ENCODE assay signal across 9 cellular contexts in genomic region chr15:48190932-48191573, GRCh38. TPM values are rescaled to one million over a fixed set of nuclear protein-coding genes. Genes with fewer than 3 reads are reported as not detected.
DNase-seq lines count a peak whose midpoint lies in the region; ATAC-seq and TF ChIP-seq lines count a peak whose summit lies in the region.
"Had no signal": no experiment of that assay in that cellular context is flagged by ENCODE, and none has a peak within 500 bp of the region (broad histone marks: within the 10 kb centered on the region; RNA-seq: fewer than 3 reads in every experiment).

No MANE protein-coding gene starts in this region.

- no peaks in the 10 kb centered on the region for H3K9me3 ChIP-seq in CD4-positive, alpha-beta memory T cell (ENCODE audit: control insufficient read depth in 1 of 2, low read length in 2 of 2)
- no peaks in the 10 kb centered on the region for H3K9me3 ChIP-seq in HUES48 (ENCODE audit: control insufficient read depth, insufficient read depth, low read length)
- H3K9me3 ChIP-seq in thyroid gland, result no peaks in the 10 kb centered on the region

- POLR2A ChIA-PET in CD4-positive, alpha-beta memory T cell (lab: Charles Lee; ENCODE audit: partially characterized antibody), result no interaction called here

- H3K27me3 Mint-ChIP-seq in CD4-positive, alpha-beta memory T cell, result peaks cover 16 to 22% of the 10 kb centered on the region in 2 donors

- ATAC-seq in HG03457 (IDR thresholded peaks at IDR 0.05; ENCODE audit: unreplicated experiment), result no peak
- no peak for ATAC-seq in HG02884 (IDR thresholded peaks at IDR 0.05; ENCODE audit: unreplicated experiment)

- H3K27ac ChIP-seq in CD4-positive, alpha-beta memory T cell (ENCODE audit: low read depth, low read length), result no peak overlapping the region
- H3K27ac ChIP-seq in HUES48 (ENCODE audit: low read depth, low read length), result no peak overlapping the region
- H3K27ac ChIP-seq in thyroid gland, result no peak overlapping the region

- no peaks in the 10 kb centered on the region for H3K36me3 Mint-ChIP-seq in CD4-positive, alpha-beta memory T cell
- H3K36me3 Mint-ChIP-seq: memory B cell had no signal

- CTCF ChIA-PET in CD4-positive, alpha-beta memory T cell (lab: Charles Lee; ENCODE audit: partially characterized antibody), result no interaction called here

- WGBS in thyroid gland, 2 donors, result 3 to 6% methylated on average over 15 of the region's 15 CpGs

- H3K27me3 ChIP-seq in CD4-positive, alpha-beta memory T cell (ENCODE audit: insufficient read depth, low read length), result peaks cover 6% of the 10 kb centered on the region
- H3K27me3 ChIP-seq in HUES48 (ENCODE audit: control insufficient read depth, insufficient read depth, low read length), result peaks cover 25% of the 10 kb centered on the region
- H3K27me3 ChIP-seq in thyroid gland, result no peaks in the 10 kb centered on the region

- peaks cover 0 to 12% (median 1%) of the 10 kb centered on the region in 8 donors for H3K9me3 Mint-ChIP-seq in CD4-positive, alpha-beta memory T cell

- TF ChIP-seq CTCF in epithelial cell of esophagus (IDR thresholded peaks at IDR 0.05; ENCODE audit: insufficient read depth, low read depth, low read length, missing control alignments) (no peak), thyroid gland (IDR thresholded peaks at IDR 0.05) (no peak)

- no peak overlapping the region for H3K4me3 Mint-ChIP-seq in CD4-positive, alpha-beta memory T cell
- H3K4me3 Mint-ChIP-seq: memory B cell had no signal

- intact Hi-C loops in CD4-positive, alpha-beta memory T cell (cut with micrococcal nuclease), result loop anchor here (10.0 kb wide), 1 partner anchor 64 kb away; no protein-coding TSS in a partner anchor
- intact Hi-C loops in thyroid gland (cut with DNase I), result no loop called here

- no peak overlapping the region for H3K4me3 ChIP-seq in CD4-positive, alpha-beta memory T cell (ENCODE audit: low read length in 2 of 2)
- H3K4me3 ChIP-seq in HUES48 (ENCODE audit: low read depth, low read length), result peak overlapping the region; percentile 64
- no peak overlapping the region for H3K4me3 ChIP-seq in epithelial cell of esophagus (ENCODE audit: low read length)
- no peak overlapping the region for H3K4me3 ChIP-seq in thyroid gland (replicated peaks in 1 of 3)

- TF ChIP-seq POLR2A in thyroid gland (IDR thresholded peaks at IDR 0.05), result no peak

- H3K4me1 Mint-ChIP-seq in CD4-positive, alpha-beta memory T cell, result peaks cover 0 to 2% (median 0%) of the 10 kb centered on the region in 4 donors
- H3K4me1 Mint-ChIP-seq: memory B cell had no signal

- peak in 4 of 5 donors; percentile 1 to 19 (median 4) for DNase-seq in CD4-positive, alpha-beta memory T cell
- peak; percentile 39 to 48 for DNase-seq in activated CD4-positive, alpha-beta T cell treated with anti-CD3 and anti-CD28 coated beads, Interleukin-2, amount 50 U/mL, for 48 hours
- DNase-seq in epithelial cell of esophagus (ENCODE audit: low read depth) (peak; percentile 80), mucosa of gallbladder (ENCODE audit: low spot score) (peak; percentile 76), thyroid gland (peak; percentile 59 to 84)

- H3K27ac Mint-ChIP-seq in CD4-positive, alpha-beta memory T cell, result no peak overlapping the region
- H3K27ac Mint-ChIP-seq: memory B cell had no signal

- H3K36me3 ChIP-seq in CD4-positive, alpha-beta memory T cell (ENCODE audit: insufficient read depth, low read length), result no peaks in the 10 kb centered on the region
- no peaks in the 10 kb centered on the region for H3K36me3 ChIP-seq in HUES48 (ENCODE audit: control insufficient read depth, insufficient read depth, low read length)
- H3K36me3 ChIP-seq in thyroid gland, result no peaks in the 10 kb centered on the region

- no peaks in the 10 kb centered on the region for H3K4me1 ChIP-seq in CD4-positive, alpha-beta memory T cell (ENCODE audit: insufficient read depth, low read length)
- H3K4me1 ChIP-seq in HUES48 (ENCODE audit: control insufficient read depth, insufficient read depth, low read length) (peaks cover 9% of the 10 kb centered on the region; the same call in 1 of the 2 replicates), thyroid gland (no peaks in the 10 kb centered on the region)

- no peak overlapping the region for H3K9ac ChIP-seq in HUES48 (ENCODE audit: low read depth, low read length)

RNA-seq across cellular contexts. Expression of gene CTXN2, which starts 0.4 kb away (rescaled TPM):
- total RNA-seq in CD4-positive, alpha-beta memory T cell, result not detected
- polyA plus RNA-seq in CD4-positive, alpha-beta memory T cell, result not detected
- total RNA-seq in mucosa of gallbladder, result 0.06 TPM
- not detected for total RNA-seq in thyroid gland

RNA-seq across cellular contexts. Expression of gene MYEF2, which starts 13.0 kb away (rescaled TPM):
- total RNA-seq in CD4-positive, alpha-beta memory T cell, result 10 to 100 TPM; 18.8 to 18.9 TPM
- 1 to 10 TPM; 1.6 to 2.0 TPM for polyA plus RNA-seq in CD4-positive, alpha-beta memory T cell
- 41.1 TPM for total RNA-seq in mucosa of gallbladder
- 10 to 100 TPM in 3 of 4 donors, 1 to 10 TPM in 1; 6.4 to 19.4 (median 11.9) TPM for total RNA-seq in thyroid gland

RNA-seq across cellular contexts. Expression of gene SLC12A1, which starts 15.0 kb away (rescaled TPM):
- total RNA-seq in CD4-positive, alpha-beta memory T cell, result not detected
- not detected for polyA plus RNA-seq in CD4-positive, alpha-beta memory T cell
- not detected for total RNA-seq in mucosa of gallbladder
- not detected for total RNA-seq in thyroid gland

Comparison
In these comparisons a context has a peak if more than half of its experiments do, and no peak if none do; other contexts are left out.
1. DNase-seq: peak in every context shown above with its lines; median percentile 80 in epithelial cell of esophagus; 76 in mucosa of gallbladder; 72 in thyroid gland; 44 in activated CD4-positive, alpha-beta T cell treated with anti-CD3 and anti-CD28 coated beads, Interleukin-2, amount 50 U/mL, for 48 hours; 4 in CD4-positive, alpha-beta memory T cell.